17 cellular contexts compared by ENCODE assay signal in the genomic region with DNA sequence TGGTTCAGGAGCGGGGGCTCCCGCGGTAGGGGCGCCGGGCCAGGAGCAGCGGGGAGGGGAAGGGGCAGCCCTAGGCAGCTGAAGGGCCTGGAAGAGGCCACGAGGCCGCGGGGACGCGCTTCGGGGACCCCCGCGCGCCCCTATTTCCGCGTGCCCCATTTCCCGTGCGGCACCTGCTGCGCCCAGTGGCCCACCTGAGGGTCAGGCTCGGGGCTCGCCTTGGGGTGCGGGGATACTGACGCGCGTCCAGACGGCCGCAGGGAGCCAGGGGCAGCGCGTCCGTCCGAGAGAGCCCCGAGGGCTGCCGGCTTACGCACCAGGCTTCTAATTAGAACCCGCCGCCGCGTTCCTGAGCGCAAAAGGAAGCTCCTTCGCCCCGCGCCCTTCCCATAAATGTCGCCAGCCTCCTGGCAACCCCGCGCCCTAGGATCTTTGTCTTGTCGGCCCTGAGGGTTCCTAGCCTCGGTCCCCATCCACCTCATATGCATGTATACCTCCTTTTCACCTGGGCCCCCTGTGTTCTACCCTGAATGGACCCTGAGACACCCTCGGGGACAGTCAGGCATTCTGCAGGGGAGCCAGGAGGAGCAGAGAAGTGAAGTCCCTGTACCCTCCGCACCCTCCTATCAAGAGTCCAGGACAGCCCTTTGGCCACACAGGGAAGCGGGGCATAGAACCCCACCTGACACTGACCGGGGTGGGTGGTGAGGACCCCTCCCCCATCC. TPM values are rescaled to one million over a fixed set of nuclear protein-coding genes. Genes with fewer than 3 reads are reported as not detected.
DNase-seq lines count a peak whose midpoint lies in the region; ATAC-seq, FAIRE-seq and TF ChIP-seq lines count a peak whose summit lies in the region.
"Had no signal": no experiment of that assay in that cellular context is flagged by ENCODE, and none has a peak within 500 bp of the region (broad histone marks: within the 10 kb centered on the region; RNA-seq: fewer than 3 reads in every experiment).

No MANE protein-coding gene starts in this region.

- H3K9me2 ChIP-seq in SK-N-SH, result no peaks in the 10 kb centered on the region

- TF ChIP-seq EP300 in SK-N-SH (IDR thresholded peaks at IDR 0.05; ENCODE audit: borderline replicate concordance in 1 of 2, low read depth in 1 of 2, low read length in 1 of 2) (no peak), sigmoid colon (IDR thresholded peaks at IDR 0.05) (no peak)

- H4K20me1 ChIP-seq in SK-N-SH (ENCODE audit: insufficient read depth), result no peaks in the 10 kb centered on the region

- no peak overlapping the region for H3K4me2 ChIP-seq in SK-N-SH

- ATAC-seq in SK-N-SH treated with all-trans-retinoic acid at 6 μM for 48 hours, result no peak
- no peak for ATAC-seq in HG02840 (IDR thresholded peaks at IDR 0.05; ENCODE audit: low FRiP score, unreplicated experiment)
- no peak for ATAC-seq in HG03571 (IDR thresholded peaks at IDR 0.05; ENCODE audit: unreplicated experiment)
- ATAC-seq: heart left ventricle had no signal

- no peak for FAIRE-seq in H54 (lab: Jason Lieb, UNC)
- FAIRE-seq: A204.1, astrocyte, GM12891, GM19239 had no signal

- CTCF ChIA-PET in SK-N-SH (lab: Yijun Ruan, JAX), result no interaction called here

- WGBS in SK-N-SH (ENCODE audit: low lambda C conversion rate), result 14% methylated on average over 12 of the region's 52 CpGs
- 4% methylated on average over 52 of the region's 52 CpGs for WGBS in sigmoid colon, 2 donors

- H3K4me3 ChIP-seq in SK-N-SH (ENCODE audit: low read depth in 2 of 2, low read length in 1 of 2), result no peak overlapping the region
- H3K4me3 ChIP-seq in sigmoid colon, result no peak overlapping the region
- H3K4me3 ChIP-seq: heart left ventricle had no signal

- H3F3A ChIP-seq in SK-N-SH (replicated peaks; ENCODE audit: insufficient read depth), result no peaks in the 10 kb centered on the region

- intact Hi-C loops in sigmoid colon (cut with DNase I), result no loop called here

- H3K9me3 ChIP-seq in SK-N-SH, result no peaks in the 10 kb centered on the region
- no peaks in the 10 kb centered on the region for H3K9me3 ChIP-seq in sigmoid colon
- H3K9me3 ChIP-seq: heart left ventricle had no signal

- H3K79me2 ChIP-seq in SK-N-SH (ENCODE audit: insufficient read depth), result no peaks in the 10 kb centered on the region

- no peaks in the 10 kb centered on the region; a peak in 1 of 4 replicates for H3K4me1 ChIP-seq in SK-N-SH (ENCODE audit: control insufficient read depth in 1 of 2, insufficient read depth in 2 of 2, low read depth in 1 of 2, low read length in 1 of 2)
- H3K4me1 ChIP-seq in sigmoid colon, result peaks cover 0 to 22% (median 11%) of the 10 kb centered on the region in 4 donors

- H3K27me3 ChIP-seq in SK-N-SH (ENCODE audit: insufficient read depth), result peaks cover 39% of the 10 kb centered on the region
- H3K27me3 ChIP-seq in sigmoid colon, result peaks cover 44 to 77% (median 59%) of the 10 kb centered on the region in 3 donors

- H3K9ac ChIP-seq in SK-N-SH, result no peak overlapping the region

- H3K36me3 ChIP-seq in SK-N-SH (replicated peaks in 1 of 2; ENCODE audit: control insufficient read depth in 1 of 2, insufficient read depth in 2 of 2, low read length in 1 of 2), result no peaks in the 10 kb centered on the region
- H3K36me3 ChIP-seq in sigmoid colon, result no peaks in the 10 kb centered on the region
- H3K36me3 ChIP-seq: heart left ventricle had no signal

- TF ChIP-seq RAD21 in SK-N-SH (IDR thresholded peaks at IDR 0.05; ENCODE audit: low read length), result no peak

- POLR2A ChIA-PET in SK-N-SH (lab: Yijun Ruan, JAX), result no interaction called here

- DNase-seq in SK-N-SH, result peak; percentile 23
- DNase-seq in HuH-7 (ENCODE audit: low spot score), result peak; percentile 11
- peak; percentile 2 for DNase-seq in foreskin melanocyte
- peak; percentile 40 for DNase-seq in sigmoid colon
- no peak for DNase-seq in H54 (ENCODE audit: insufficient read length, low spot score)
- DNase-seq: heart left ventricle, KG1, NCI-H2107, substantia nigra had no signal

- TF ChIP-seq POLR2A in sigmoid colon (IDR thresholded peaks at IDR 0.05), result no peak
- no peak for TF ChIP-seq POLR2A in H54 (IDR thresholded peaks at IDR 0.05; ENCODE audit: low read depth, low read length)

- TF ChIP-seq CTCF in SK-N-SH (IDR thresholded peaks at IDR 0.05) (no peak), sigmoid colon (IDR thresholded peaks at IDR 0.05) (no peak)

- H3K27ac ChIP-seq in SK-N-SH (ENCODE audit: low read depth in 2 of 2, low read length in 1 of 2) (no peak overlapping the region), sigmoid colon (no peak overlapping the region)
- H3K27ac ChIP-seq: heart left ventricle had no signal

- no peak overlapping the region for H2AFZ ChIP-seq in SK-N-SH (ENCODE audit: low read depth)

TF ChIP-seq in SK-N-SH, 30 proteins besides CTCF, POLR2A, EP300 and RAD21 (continues in another document):
- no peak for TF ChIP-seq FOXM1 (IDR thresholded peaks at IDR 0.05; ENCODE audit: low read depth)
- TF ChIP-seq POLR2AphosphoS5 (IDR thresholded peaks at IDR 0.05; ENCODE audit: low read depth, low read length), result no peak
- no peak for TF ChIP-seq RCOR1 (IDR thresholded peaks at IDR 0.05; ENCODE audit: low read length)
- TF ChIP-seq ELF1 (IDR thresholded peaks at IDR 0.05), result no peak
- no peak for TF ChIP-seq MEF2A (IDR thresholded peaks at IDR 0.05; ENCODE audit: borderline replicate concordance, low read depth)
- no peak for TF ChIP-seq USF1 (IDR thresholded peaks at IDR 0.05; ENCODE audit: borderline replicate concordance, low read depth)
- no peak for TF ChIP-seq NFIC (IDR thresholded peaks at IDR 0.05; ENCODE audit: borderline replicate concordance)
- no peak for TF ChIP-seq TAF1 (IDR thresholded peaks at IDR 0.05; ENCODE audit: borderline replicate concordance, low read depth, low read length)
- no peak for TF ChIP-seq GABPA (IDR thresholded peaks at IDR 0.05; ENCODE audit: low read depth)
- TF ChIP-seq, protein P1, sequence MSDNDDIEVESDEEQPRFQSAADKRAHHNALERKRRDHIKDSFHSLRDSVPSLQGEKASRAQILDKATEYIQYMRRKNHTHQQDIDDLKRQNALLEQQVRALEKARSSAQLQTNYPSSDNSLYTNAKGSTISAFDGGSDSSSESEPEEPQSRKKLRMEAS (IDR thresholded peaks at IDR 0.05; ENCODE audit: low read depth), result no peak
- TF ChIP-seq IRF3 (IDR thresholded peaks at IDR 0.05; ENCODE audit: low read depth, low read length), result no peak
- TF ChIP-seq RXRA (IDR thresholded peaks at IDR 0.05; ENCODE audit: borderline replicate concordance, low read depth), result no peak

TF ChIP-seq in SK-N-SH treated with all-trans-retinoic acid at 6 μM for 48 hours, 23 proteins besides CTCF, POLR2A, EP300 and RAD21:
- no peak for TF ChIP-seq ZNF565 (CRISPR knock-in tag; conservative IDR thresholded peaks at IDR 0.05; ENCODE audit: low read depth)
- no peak for TF ChIP-seq ZNF70 (CRISPR knock-in tag; IDR thresholded peaks at IDR 0.05)
- no peak for TF ChIP-seq CSRNP3 (CRISPR knock-in tag; IDR thresholded peaks at IDR 0.05)
- no peak for TF ChIP-seq ZFP3 (CRISPR knock-in tag; IDR thresholded peaks at IDR 0.05)
- TF ChIP-seq OSR1 (CRISPR knock-in tag; IDR thresholded peaks at IDR 0.05), result no peak
- no peak for TF ChIP-seq BACH2 (CRISPR knock-in tag; IDR thresholded peaks at IDR 0.05; ENCODE audit: borderline replicate concordance)
- TF ChIP-seq TOX (CRISPR knock-in tag; IDR thresholded peaks at IDR 0.05; ENCODE audit: borderline replicate concordance), result no peak
- no peak for TF ChIP-seq POU6F1 (CRISPR knock-in tag; IDR thresholded peaks at IDR 0.05; ENCODE audit: borderline replicate concordance, low read depth)
- no peak for TF ChIP-seq CSDC2 (CRISPR knock-in tag; IDR thresholded peaks at IDR 0.05)

RNA-seq across cellular contexts. Expression of gene WNT3A, which starts 1.8 kb away (rescaled TPM):
- polyA plus RNA-seq in SK-N-SH (2012; rRNA removed), result not detected in 2 replicates
- not detected in 2 replicates for polyA plus RNA-seq in SK-N-SH (2012; cell fraction: cytosol; rRNA removed)
- not detected in 2 replicates for polyA plus RNA-seq in SK-N-SH (2012; cell fraction: nucleus; rRNA removed)
- total RNA-seq in sigmoid colon, result not detected
- polyA plus RNA-seq in sigmoid colon, result under 1 TPM in 1 of 3 donors, not detected in 2; 0.01 TPM
- total RNA-seq: astrocyte, heart left ventricle, renal cortical epithelial cell had no signal
- polyA plus RNA-seq: heart left ventricle had no signal
